Comparison of ENCODE assay signal across 9 cellular contexts in genomic region chr1:170010443-170010842, GRCh38.
DNase-seq lines count a peak whose midpoint lies in the region; ATAC-seq and TF ChIP-seq lines count a peak whose summit lies in the region.
"Had no signal": no experiment of that assay in that cellular context is flagged by ENCODE, and none has a peak within 500 bp of the region (broad histone marks: within the 10 kb centered on the region; RNA-seq: fewer than 3 reads in every experiment).

No MANE protein-coding gene starts in this region.

- peaks cover 19% of the 10 kb centered on the region for H3K36me3 Mint-ChIP-seq in activated CD8-positive, alpha-beta T cell treated with anti-CD3 and anti-CD28 coated beads for 36 hours (ENCODE audit: low read depth)
- H3K36me3 Mint-ChIP-seq in stimulated activated memory B cell treated with anti-CD40 and anti-IgM and Interleukin-4, amounts not matched to agents 10 μg/mL and 1 μg/mL and 100 μg/mL, for 72 hours: peaks cover 18% of the 10 kb centered on the region

- H3K4me1 Mint-ChIP-seq in activated CD8-positive, alpha-beta T cell treated with anti-CD3 and anti-CD28 coated beads for 36 hours (ENCODE audit: low read depth): no peaks in the 10 kb centered on the region
- H3K4me1 Mint-ChIP-seq in stimulated activated memory B cell treated with anti-CD40 and anti-IgM and Interleukin-4, amounts not matched to agents 10 μg/mL and 1 μg/mL and 100 μg/mL, for 72 hours: no peaks in the 10 kb centered on the region
- H3K4me1 Mint-ChIP-seq: T-cell had no signal

- no peaks in the 10 kb centered on the region for H3K79me2 ChIP-seq in KMS-11 (ENCODE audit: insufficient read depth, low read depth)

- H3K9me3 ChIP-seq in right lobe of liver: no peaks in the 10 kb centered on the region

- H3K9ac ChIP-seq in KMS-11: no peak overlapping the region

- H3K4me3 ChIP-seq in KMS-11 (IDR thresholded peaks at IDR 0.05; ENCODE audit: insufficient read depth, low read depth, low read length) (no peak overlapping the region), right lobe of liver (no peak overlapping the region)

- H3K27ac ChIP-seq in KMS-11 (no peak overlapping the region), right lobe of liver (no peak overlapping the region)

- H3K4me2 ChIP-seq in KMS-11: no peak overlapping the region

- no peak overlapping the region for H3K27ac Mint-ChIP-seq in activated CD8-positive, alpha-beta T cell treated with anti-CD3 and anti-CD28 coated beads for 36 hours
- no peak overlapping the region for H3K27ac Mint-ChIP-seq in stimulated activated memory B cell treated with anti-CD40 and anti-IgM and Interleukin-4, amounts not matched to agents 10 μg/mL and 1 μg/mL and 100 μg/mL, for 72 hours
- H3K27ac Mint-ChIP-seq: T-cell had no signal

- 9% methylated on average over 1 of the region's 1 CpG for WGBS in right lobe of liver (ENCODE audit: insufficient coverage, low coverage, low lambda C conversion rate, missing lambda C conversion rate)

- POLR2A ChIA-PET in activated CD8-positive, alpha-beta T cell treated with anti-CD3 and anti-CD28 coated beads for 36 hours (lab: Charles Lee): no interaction called here

- ATAC-seq in activated CD8-positive, alpha-beta T cell treated with anti-CD3 and anti-CD28 coated beads for 36 hours: no peak
- ATAC-seq in right lobe of liver (peak in 1 of 4 donors; percentile 52), HG02884 (IDR thresholded peaks at IDR 0.05; ENCODE audit: unreplicated experiment) (no peak), GM18907 (IDR thresholded peaks at IDR 0.05; ENCODE audit: unreplicated experiment) (no peak), HG02610 (IDR thresholded peaks at IDR 0.05; ENCODE audit: unreplicated experiment) (no peak)
- no peak for ATAC-seq in stimulated activated memory B cell treated with anti-CD40 and anti-IgM and Interleukin-4, amounts not matched to agents 10 μg/mL and 1 μg/mL and 100 μg/mL, for 72 hours
- ATAC-seq: T-cell had no signal

- no peaks in the 10 kb centered on the region for H3K27me3 ChIP-seq in KMS-11 (ENCODE audit: insufficient read depth, low read depth)
- no peaks in the 10 kb centered on the region for H3K27me3 ChIP-seq in right lobe of liver

- no peaks in the 10 kb centered on the region for H3K4me1 ChIP-seq in KMS-11 (ENCODE audit: low read depth, poor library complexity, severe bottlenecking)
- H3K4me1 ChIP-seq in right lobe of liver: no peaks in the 10 kb centered on the region

- no peaks in the 10 kb centered on the region for H3K36me3 ChIP-seq in KMS-11 (ENCODE audit: insufficient read depth)
- peaks cover 0 to 3% (median 0%) of the 10 kb centered on the region in 4 donors for H3K36me3 ChIP-seq in right lobe of liver

- intact Hi-C loops in activated CD8-positive, alpha-beta T cell treated with anti-CD3 and anti-CD28 coated beads for 36 hours (cut with micrococcal nuclease): no loop called here
- intact Hi-C loops in right lobe of liver (cut with DNase I): no loop called here

- peak; percentile 65 for DNase-seq in EH (ENCODE audit: low read depth)
- peak; percentile 41 for DNase-seq in activated CD8-positive, alpha-beta T cell treated with anti-CD3 and anti-CD28 coated beads for 36 hours
- no peak for DNase-seq in right lobe of liver

- no peak overlapping the region for H2AFZ ChIP-seq in KMS-11 (ENCODE audit: low read depth)

- no peaks in the 10 kb centered on the region for H3K27me3 Mint-ChIP-seq in activated CD8-positive, alpha-beta T cell treated with anti-CD3 and anti-CD28 coated beads for 36 hours
- H3K27me3 Mint-ChIP-seq in stimulated activated memory B cell treated with anti-CD40 and anti-IgM and Interleukin-4, amounts not matched to agents 10 μg/mL and 1 μg/mL and 100 μg/mL, for 72 hours: no peaks in the 10 kb centered on the region
- H3K27me3 Mint-ChIP-seq: T-cell had no signal

- no peak overlapping the region for H3K4me3 Mint-ChIP-seq in activated CD8-positive, alpha-beta T cell treated with anti-CD3 and anti-CD28 coated beads for 36 hours
- H3K4me3 Mint-ChIP-seq in stimulated activated memory B cell treated with anti-CD40 and anti-IgM and Interleukin-4, amounts not matched to agents 10 μg/mL and 1 μg/mL and 100 μg/mL, for 72 hours: no peak overlapping the region
- H3K4me3 Mint-ChIP-seq: T-cell had no signal

- H3K9me3 Mint-ChIP-seq in activated CD8-positive, alpha-beta T cell treated with anti-CD3 and anti-CD28 coated beads for 36 hours: no peaks in the 10 kb centered on the region
- H3K9me3 Mint-ChIP-seq in stimulated activated memory B cell treated with anti-CD40 and anti-IgM and Interleukin-4, amounts not matched to agents 10 μg/mL and 1 μg/mL and 100 μg/mL, for 72 hours: peaks cover 6% of the 10 kb centered on the region

- TF ChIP-seq CTCF in KMS-11 (conservative IDR thresholded peaks at IDR 0.05; ENCODE audit: low read depth, low read length) (peak; percentile 38; the same call in 1 of the 2 replicates), right lobe of liver (IDR thresholded peaks at IDR 0.05) (peak; percentile 32 to 40 (median 34))
- no peak for TF ChIP-seq CTCF in activated CD8-positive, alpha-beta T cell treated with anti-CD3 and anti-CD28 coated beads for 36 hours (IDR thresholded peaks at IDR 0.05)

- TF ChIP-seq POLR2A in right lobe of liver (IDR thresholded peaks at IDR 0.05): no peak

- CTCF ChIA-PET in activated CD8-positive, alpha-beta T cell treated with anti-CD3 and anti-CD28 coated beads for 36 hours (lab: Charles Lee): interaction anchor here (0.7 to 1.4 kb wide), 2 partner anchors 17 to 64 kb away, joined by 3 to 5 read pairs; partner anchors contain the start of gene KIFAP3

- H4K20me1 ChIP-seq in KMS-11 (ENCODE audit: insufficient read depth): no peaks in the 10 kb centered on the region

Comparison
In these comparisons a context has a peak if more than half of its experiments do, and no peak if none do; other contexts are left out.
1. DNase-seq: peak in EH (single experiment) and activated CD8-positive, alpha-beta T cell treated with anti-CD3 and anti-CD28 coated beads for 36 hours (single experiment); none in right lobe of liver (0 of 3).